Comparison of ENCODE assay signal across 1 cellular context in genomic region chr7:118175751-118176150, GRCh38.
TF ChIP-seq lines count a peak whose summit lies in the region.

No MANE protein-coding gene starts in this region.

TF ChIP-seq in K562, 482 proteins besides CTCF, POLR2A, EP300 and RAD21 (continued from another document):
- TF ChIP-seq SPI1 (IDR thresholded peaks at IDR 0.05; ENCODE audit: borderline replicate concordance, low read depth, low read length) (0 out of 2 replicates have a peak, but pooled peaks have one; percentile 40), ATF3 (IDR thresholded peaks at IDR 0.05) (no peak), ATF3 (CRISPR knock-in tag; conservative IDR thresholded peaks at IDR 0.05) (no peak), MIER1 (IDR thresholded peaks at IDR 0.05; ENCODE audit: low read depth) (no peak), TRIM28 (IDR thresholded peaks at IDR 0.05) (no peak), CEBPB (tag; IDR thresholded peaks at IDR 0.05) (no peak), DLX4 (CRISPR knock-in tag; IDR thresholded peaks at IDR 0.05) (no peak), CBX1 (IDR thresholded peaks at IDR 0.05; ENCODE audit: low read depth) (no peak), ZNF592 (IDR thresholded peaks at IDR 0.05) (no peak), E2F1 (CRISPR knock-in tag; IDR thresholded peaks at IDR 0.05) (no peak), LEF1 (IDR thresholded peaks at IDR 0.05) (peak; percentile 74; the same call in 1 of the 2 replicates), PHTF2 (CRISPR knock-in tag; IDR thresholded peaks at IDR 0.05) (no peak), KHSRP (IDR thresholded peaks at IDR 0.05) (no peak), DDX20 (tag; IDR thresholded peaks at IDR 0.05; ENCODE audit: low read depth) (no peak), HDAC3 (IDR thresholded peaks at IDR 0.05; ENCODE audit: borderline replicate concordance, partially characterized antibody) (no peak), PBX2 (CRISPR knock-in tag; IDR thresholded peaks at IDR 0.05; ENCODE audit: low read depth) (no peak), PBX2 (tag; conservative IDR thresholded peaks at IDR 0.05; ENCODE audit: low read depth) (peak; percentile 30; the same call in 1 of the 2 replicates), NFIC (IDR thresholded peaks at IDR 0.05) (peak; percentile 53), ZNF551 (CRISPR knock-in tag; IDR thresholded peaks at IDR 0.05) (no peak), NKRF (IDR thresholded peaks at IDR 0.05; ENCODE audit: borderline replicate concordance) (no peak), FOXP1 (CRISPR knock-in tag; IDR thresholded peaks at IDR 0.05) (no peak), PYGO2 (tag; IDR thresholded peaks at IDR 0.05) (no peak), MNT (conservative IDR thresholded peaks at IDR 0.05) (no peak), HDAC2 (IDR thresholded peaks at IDR 0.05) (no peak), SRSF3 (IDR thresholded peaks at IDR 0.05; ENCODE audit: insufficient read depth, low read length) (no peak)
